24 cellular contexts compared by ENCODE assay signal in genomic region chrX:123088331-123088730, GRCh38.
"Had no signal": no experiment of that assay in that cellular context is flagged by ENCODE, and none has a peak within 500 bp of the region (broad histone marks: within the 10 kb centered on the region; RNA-seq: fewer than 3 reads in every experiment).

No MANE protein-coding gene starts in this region.

- DNase-seq: activated CD4-positive, alpha-beta T cell treated with anti-CD3 and anti-CD28 coated beads for 1 hour; activated CD4-positive, alpha-beta T cell treated with anti-CD3 and anti-CD28 coated beads, Interleukin-2, amount 50 U/mL, for 4 hours; activated CD8-positive, alpha-beta memory T cell treated with anti-CD3 and anti-CD28 coated beads for 24 hours; activated CD8-positive, alpha-beta memory T cell treated with anti-CD3 and anti-CD28 coated beads, Interleukin-2, amount 50 U/mL, for 4 hours; activated naive CD4-positive, alpha-beta T cell treated with Interleukin-2 at 50 U/mL for 16 hours; activated naive CD8-positive, alpha-beta T cell treated with anti-CD3 and anti-CD28 coated beads for 36 hours; activated T-cell treated with anti-CD3 and anti-CD28 coated beads, Interleukin-2, amount 50 U/mL, for 4 hours; amniotic stem cell; effector CD4-positive, alpha-beta T cell; heart left ventricle; left cardiac atrium; mesendoderm; naive thymus-derived CD8-positive, alpha-beta T cell; posterior cingulate gyrus; small intestine; stimulated activated CD4-positive, alpha-beta T cell treated with anti-CD3 and anti-CD28 coated beads, Interleukin-2, amount 100 ng/mL, for 24 hours; stimulated activated naive CD8-positive, alpha-beta T cell treated with anti-CD3 and anti-CD28 coated beads, Interleukin-15, amount 100 ng/mL, for 72 hours; T-cell; transverse colon; WERI-Rb-1 had no signal

- H3K36me3 ChIP-seq: heart left ventricle, neural progenitor cell, transverse colon, WERI-Rb-1 had no signal

- H3K4me3 ChIP-seq: heart left ventricle, neural progenitor cell, transverse colon had no signal

- H3K9me3 ChIP-seq: transverse colon had no signal

- H3K27me3 ChIP-seq: neural progenitor cell, transverse colon had no signal

- ATAC-seq: activated T-cell treated with anti-CD3 and anti-CD28 coated beads, Interleukin-2, amount 50 U/mL, for 4 hours; esophagus mucosa; heart left ventricle; left cardiac atrium; naive thymus-derived CD8-positive, alpha-beta T cell; sciatic nerve; stimulated activated effector memory CD8-positive, alpha-beta T cell treated with anti-CD3 and anti-CD28 coated beads, Interleukin-12 subunit alpha, Interleukin-12 subunit beta, amount 100 ng/mL, for 72 hours; stimulated activated naive CD8-positive, alpha-beta T cell treated with anti-CD3 and anti-CD28 coated beads, Interleukin-15, amount 100 ng/mL, for 72 hours; T-cell had no signal

- H3K27ac ChIP-seq: heart left ventricle, neural progenitor cell, transverse colon, WERI-Rb-1 had no signal

- H3K4me1 ChIP-seq: heart left ventricle, neural progenitor cell, transverse colon had no signal

- H3K9ac ChIP-seq: neural progenitor cell had no signal
